In genomic region chr11:131274233-131274632, GRCh38 we compare ENCODE assay signal across 28 cellular contexts.
"Had no signal": no experiment of that assay in that cellular context is flagged by ENCODE, and none has a peak within 500 bp of the region (broad histone marks: within the 10 kb centered on the region; RNA-seq: fewer than 3 reads in every experiment).

No MANE protein-coding gene starts in this region.

- H3K4me3 ChIP-seq: adrenal gland, Peyer's patch, SJSA1 had no signal

- H3K27me3 ChIP-seq: adrenal gland, Peyer's patch, SJSA1 had no signal

- DNase-seq: activated CD4-positive, alpha-beta T cell treated with anti-CD3 and anti-CD28 coated beads for 36 hours; activated CD4-positive, alpha-beta T cell treated with anti-CD3 and anti-CD28 coated beads, Interleukin-2, amount 10 ng/mL, durations not matched to agents 7 days and 5 days; activated CD4-positive, alpha-beta T cell treated with anti-CD3 and anti-CD28 coated beads, Interleukin-2, amount 50 U/mL, for 48 hours; activated CD8-positive, alpha-beta T cell treated with anti-CD3 and anti-CD28 coated beads, Interleukin-2, amount 10 ng/mL, durations not matched to agents 7 days and 5 days; activated gamma-delta T cell treated with Interleukin-2 at 50 U/mL for 16 hours; activated naive CD4-positive, alpha-beta T cell treated with anti-CD3 and anti-CD28 coated beads for 36 hours; activated T-cell treated with anti-CD3 and anti-CD28 coated beads, Interleukin-2, amount 50 U/mL, for 4 hours; adrenal gland; caudate nucleus; cerebellar nuclear complex; NCI-H1105; NCI-H1417 treated with DMSO at 0.1 percent for 48 hours; NCI-H1930; NCI-H2081 treated with DMSO at 0.1 percent for 48 hours; NCI-H226; NCI-H446 treated with DMSO at 0.1 percent for 48 hours; NCI-H524; NCI-H69; NK-92 treated with Interleukin-12 subunit alpha and Interleukin-12 subunit beta, amount 100 ng/mL, for 24 hours; PC-3; Peyer's patch; RPMI8226; SHP77 treated with DMSO at 0.1 percent for 48 hours; SK-N-SH had no signal

- ATAC-seq: activated CD4-positive, alpha-beta T cell treated with anti-CD3 and anti-CD28 coated beads for 36 hours; activated CD4-positive, CD25-positive, alpha-beta regulatory T cell treated with anti-CD3 and anti-CD28 coated beads, Interleukin-2, amount 50 U/mL, for 24 hours; activated CD8-positive, alpha-beta T cell treated with anti-CD3 and anti-CD28 coated beads, Interleukin-2, amount 10 ng/mL, durations not matched to agents 7 days and 5 days; activated naive CD4-positive, alpha-beta T cell treated with anti-CD3 and anti-CD28 coated beads, Interleukin-2, amount 50 U/mL, for 72 hours; activated T-cell treated with anti-CD3 and anti-CD28 coated beads, Interleukin-2, amount 50 U/mL, for 4 hours; PC-3; WTC11 had no signal

- H3K27ac ChIP-seq: adrenal gland, Peyer's patch, SJSA1 had no signal
